22 cellular contexts compared by ENCODE assay signal in the genomic region with DNA sequence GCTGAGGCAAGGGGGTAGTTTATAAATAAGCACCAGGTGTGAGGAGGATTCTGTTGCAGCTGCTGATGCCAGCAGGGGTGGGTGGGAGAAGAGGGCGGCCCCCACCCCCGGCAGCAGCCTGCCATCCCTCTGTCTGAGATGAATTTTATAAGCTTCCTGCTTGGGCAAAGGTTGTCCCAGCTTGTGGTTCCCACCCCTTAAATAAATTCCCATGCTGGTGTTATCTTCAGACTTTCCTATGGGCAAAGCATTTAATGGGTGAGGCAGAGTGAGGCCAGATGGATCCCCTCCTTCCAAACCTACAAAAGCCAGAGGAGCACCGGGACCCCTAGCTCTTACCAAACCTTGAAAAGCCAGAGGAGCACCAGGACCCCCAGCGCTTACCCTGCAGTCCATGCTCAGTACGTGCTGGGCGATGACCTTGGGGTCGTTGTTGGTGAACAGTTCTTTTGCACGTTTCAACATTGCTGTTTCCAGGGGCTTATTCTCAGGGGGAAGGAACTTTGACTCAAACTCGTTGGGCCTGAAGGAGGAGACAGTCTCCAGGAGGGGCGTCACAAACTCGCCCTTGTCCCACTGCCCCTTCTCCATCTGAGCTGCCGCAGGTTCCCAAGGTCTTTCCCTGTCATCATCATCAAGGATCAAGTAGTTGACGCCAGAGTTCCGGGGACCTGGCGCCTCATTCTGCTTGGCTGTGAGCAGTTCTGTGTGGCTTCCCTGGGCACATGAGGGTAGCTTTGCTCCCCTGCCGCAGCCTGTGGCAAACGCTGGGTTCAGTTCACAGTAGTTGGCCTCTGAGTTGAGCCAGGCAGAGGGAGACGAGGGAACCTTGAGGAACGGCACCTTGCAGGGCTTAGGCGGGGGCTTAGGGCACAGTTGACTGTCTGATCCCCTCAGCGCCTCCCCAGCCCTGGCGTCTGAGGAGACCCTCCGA.
DNase-seq lines count a peak whose midpoint lies in the region; ATAC-seq and TF ChIP-seq lines count a peak whose summit lies in the region.
"Had no signal": no experiment of that assay in that cellular context is flagged by ENCODE, and none has a peak within 500 bp of the region (broad histone marks: within the 10 kb centered on the region; RNA-seq: fewer than 3 reads in every experiment).

No MANE protein-coding gene starts in this region.

- no peak overlapping the region for H3K4ac ChIP-seq in mesendoderm (ENCODE audit: low read depth, low read length)

- H4K5ac ChIP-seq in mesendoderm (ENCODE audit: low read length): no peak overlapping the region

- H3K9ac ChIP-seq in mammary epithelial cell (ENCODE audit: insufficient read depth, low read length) (no peak overlapping the region), mesendoderm (ENCODE audit: low read length) (no peak overlapping the region)

- intact Hi-C loops in heart left ventricle (cut with DNase I): no loop called here
- intact Hi-C loops in mammary epithelial cell (cut with micrococcal nuclease): no loop called here

- no peak overlapping the region for H3K4me3 Mint-ChIP-seq in osteocyte (ENCODE audit: unreplicated experiment)
- H3K4me3 Mint-ChIP-seq: activated CD8-positive, alpha-beta T cell treated with anti-CD3 and anti-CD28 coated beads for 36 hours; activated naive CD8-positive, alpha-beta T cell treated with anti-CD3 and anti-CD28 coated beads for 36 hours; activated T-cell treated with anti-CD3 and anti-CD28 coated beads, Interleukin-2, amount 50 U/mL, for 72 hours; CD14-positive monocyte; dendritic cell treated with granulocyte-macrophage colony-stimulating factor and Interleukin-4, amounts not matched to agents 40 ng/mL and 50 ng/mL, for 4 days; T-helper 17 cell had no signal

- DNase-seq in right atrium auricular region (ENCODE audit: low spot score) (peak; percentile 52), heart left ventricle (no peak), mammary epithelial cell (no peak), osteocyte (ENCODE audit: extremely low spot score, unreplicated experiment) (no peak), mesendoderm (no peak), MV-4-11 (lab: John Stamatoyannopoulos, UW) (no peak)
- no peak for DNase-seq in stimulated activated CD4-positive, alpha-beta T cell treated with anti-CD3 and anti-CD28 coated beads, Interleukin-15, amount 100 ng/mL, for 24 hours
- no peak for DNase-seq in activated CD4-positive, alpha-beta T cell treated with anti-CD3 and anti-CD28 coated beads for 48 hours
- DNase-seq: activated CD8-positive, alpha-beta T cell treated with anti-CD3 and anti-CD28 coated beads for 36 hours; activated naive CD8-positive, alpha-beta T cell treated with anti-CD3 and anti-CD28 coated beads for 36 hours; activated T-cell treated with anti-CD3 and anti-CD28 coated beads, Interleukin-2, amount 50 U/mL, for 72 hours; DMS53; foreskin melanocyte; NCI-H1694; NCI-H226; ovary; T-helper 17 cell; WERI-Rb-1 had no signal

- H2BK120ac ChIP-seq in mesendoderm (ENCODE audit: low read depth, low read length): no peak overlapping the region

- H3K56ac ChIP-seq in mesendoderm (ENCODE audit: low read length): no peak overlapping the region

- dilution Hi-C loops in mammary epithelial cell (cut with HindIII; ENCODE audit: low sequenced_read_pairs): loop anchor here (5.0 kb wide), 1 partner anchor 40 kb away; no protein-coding TSS in a partner anchor

- TSS peak; percentile 20 for BruUV-seq in mammary epithelial cell (replicated peaks; lab: Mats Ljungman, UMichigan)

- H3K79me2 ChIP-seq in mammary epithelial cell (ENCODE audit: insufficient read depth, low read length): peaks cover 90% of the 10 kb centered on the region
- no peaks in the 10 kb centered on the region for H3K79me2 ChIP-seq in mesendoderm (ENCODE audit: control insufficient read depth, insufficient read depth, low read length)

- no peak overlapping the region for H2BK15ac ChIP-seq in mesendoderm (replicated peaks; ENCODE audit: low read depth)

- no peak for TF ChIP-seq CTCF in right atrium auricular region (IDR thresholded peaks at IDR 0.05)
- no peak for TF ChIP-seq CTCF in heart left ventricle (IDR thresholded peaks at IDR 0.05)
- no peak for TF ChIP-seq CTCF in mammary epithelial cell (conservative IDR thresholded peaks at IDR 0.05 in 1 of 2, IDR thresholded peaks at IDR 0.05 in 1 of 2; ENCODE audit: extremely low read depth in 1 of 2, insufficient read depth in 1 of 2, low read depth in 1 of 2, low read length in 2 of 2)
- no peak for TF ChIP-seq CTCF in osteocyte (IDR thresholded peaks at IDR 0.05)

- H2BK5ac ChIP-seq in mesendoderm (ENCODE audit: low read length): no peak overlapping the region

- H3K23ac ChIP-seq in mesendoderm (ENCODE audit: low read length): no peak overlapping the region

- H3K27ac ChIP-seq in right atrium auricular region (no peak overlapping the region), heart left ventricle (no peak overlapping the region), mammary epithelial cell (ENCODE audit: insufficient read depth, low read depth, low read length) (no peak overlapping the region), mesendoderm (ENCODE audit: low read depth, low read length) (no peak overlapping the region)
- H3K27ac ChIP-seq: ovary, WERI-Rb-1 had no signal

- H2AK5ac ChIP-seq in mesendoderm (ENCODE audit: low read length): no peak overlapping the region

- H3K36me3 ChIP-seq in right atrium auricular region (peaks cover 30% of the 10 kb centered on the region), heart left ventricle (peaks cover 0 to 73% (median 43%) of the 10 kb centered on the region in 9 donors), mammary epithelial cell (ENCODE audit: insufficient read depth, low read length) (peaks cover 43% of the 10 kb centered on the region), mesendoderm (ENCODE audit: control insufficient read depth, insufficient read depth, low read length) (peaks cover 42% of the 10 kb centered on the region)
- H3K36me3 ChIP-seq: ovary, WERI-Rb-1 had no signal

- no peak overlapping the region for H3K4me3 ChIP-seq in right atrium auricular region
- no peak overlapping the region for H3K4me3 ChIP-seq in heart left ventricle
- H3K4me3 ChIP-seq in mammary epithelial cell (replicated peaks in 1 of 3; ENCODE audit: insufficient read depth in 1 of 3, low read depth in 2 of 3, low read length in 3 of 3): no peak overlapping the region
- no peak overlapping the region for H3K4me3 ChIP-seq in mesendoderm (ENCODE audit: low read length)
- H3K4me3 ChIP-seq: ovary, smooth muscle cell, suprapubic skin had no signal

- no peak for ATAC-seq in heart left ventricle
- ATAC-seq: activated CD8-positive, alpha-beta T cell treated with anti-CD3 and anti-CD28 coated beads for 36 hours; activated T-cell treated with anti-CD3 and anti-CD28 coated beads, Interleukin-2, amount 50 U/mL, for 72 hours; T-helper 17 cell had no signal

- TF ChIP-seq POLR2A in heart left ventricle (IDR thresholded peaks at IDR 0.05): no peak

- H3K36me3 Mint-ChIP-seq in osteocyte (ENCODE audit: unreplicated experiment): peaks cover 11% of the 10 kb centered on the region
- H3K36me3 Mint-ChIP-seq: activated naive CD8-positive, alpha-beta T cell treated with anti-CD3 and anti-CD28 coated beads for 36 hours; CD14-positive monocyte had no signal

- H3K4me1 ChIP-seq in right atrium auricular region (peaks cover 0 to 28% of the 10 kb centered on the region in 2 donors), heart left ventricle (peaks cover 0 to 57% (median 33%) of the 10 kb centered on the region in 12 donors), mammary epithelial cell (ENCODE audit: insufficient read depth, low read length) (peaks cover 77% of the 10 kb centered on the region), mesendoderm (ENCODE audit: control insufficient read depth, low read depth, low read length) (no peaks in the 10 kb centered on the region)

- H4K20me1 ChIP-seq in mammary epithelial cell (ENCODE audit: insufficient read depth, low read length): no peaks in the 10 kb centered on the region

- H3K27ac Mint-ChIP-seq in osteocyte (ENCODE audit: unreplicated experiment): peak overlapping the region; percentile 47
- H3K27ac Mint-ChIP-seq: activated CD8-positive, alpha-beta T cell treated with anti-CD3 and anti-CD28 coated beads for 36 hours; activated naive CD8-positive, alpha-beta T cell treated with anti-CD3 and anti-CD28 coated beads for 36 hours; activated T-cell treated with anti-CD3 and anti-CD28 coated beads, Interleukin-2, amount 50 U/mL, for 72 hours; CD14-positive monocyte; dendritic cell treated with granulocyte-macrophage colony-stimulating factor and Interleukin-4, amounts not matched to agents 40 ng/mL and 50 ng/mL, for 4 days; T-helper 17 cell had no signal

- peaks cover 11% of the 10 kb centered on the region for H3K79me1 ChIP-seq in mesendoderm (ENCODE audit: low read length)

- CTCF ChIA-PET in mammary epithelial cell (lab: Charles Lee; ENCODE audit: low non-redundant PET): no interaction called here

- in situ Hi-C loops in mammary epithelial cell (cut with MboI; ENCODE audit: low sequenced_read_pairs in 2 of 2): no loop called here

- H3K4me2 ChIP-seq in mammary epithelial cell (ENCODE audit: insufficient read depth, low read depth, low read length) (no peak overlapping the region), mesendoderm (ENCODE audit: low read length) (no peak overlapping the region)
- H3K4me2 ChIP-seq: smooth muscle cell had no signal

- H3K4me1 Mint-ChIP-seq in osteocyte (ENCODE audit: unreplicated experiment): peaks cover 57% of the 10 kb centered on the region
- H3K4me1 Mint-ChIP-seq: activated naive CD8-positive, alpha-beta T cell treated with anti-CD3 and anti-CD28 coated beads for 36 hours; CD14-positive monocyte; T-helper 17 cell had no signal

- no peak overlapping the region for H3K18ac ChIP-seq in mesendoderm (ENCODE audit: low read length)

- no peak overlapping the region for H4K8ac ChIP-seq in mesendoderm (ENCODE audit: low read depth, low read length)

- H3K27me3 ChIP-seq in right atrium auricular region: no peaks in the 10 kb centered on the region
- H3K27me3 ChIP-seq in heart left ventricle: no peaks in the 10 kb centered on the region
- no peaks in the 10 kb centered on the region for H3K27me3 ChIP-seq in mammary epithelial cell (ENCODE audit: insufficient read depth, low read length)
- H3K27me3 ChIP-seq in mesendoderm (ENCODE audit: insufficient read depth, low read length, poor library complexity): no peaks in the 10 kb centered on the region
- H3K27me3 ChIP-seq: ovary, suprapubic skin had no signal

- no peaks in the 10 kb centered on the region for H3K27me3 Mint-ChIP-seq in osteocyte (ENCODE audit: unreplicated experiment)
- H3K27me3 Mint-ChIP-seq: activated CD8-positive, alpha-beta T cell treated with anti-CD3 and anti-CD28 coated beads for 36 hours; activated naive CD8-positive, alpha-beta T cell treated with anti-CD3 and anti-CD28 coated beads for 36 hours; dendritic cell treated with granulocyte-macrophage colony-stimulating factor and Interleukin-4, amounts not matched to agents 40 ng/mL and 50 ng/mL, for 4 days; T-helper 17 cell had no signal

- H3K9me3 Mint-ChIP-seq in osteocyte (ENCODE audit: unreplicated experiment): no peaks in the 10 kb centered on the region
- H3K9me3 Mint-ChIP-seq: activated CD8-positive, alpha-beta T cell treated with anti-CD3 and anti-CD28 coated beads for 36 hours; activated naive CD8-positive, alpha-beta T cell treated with anti-CD3 and anti-CD28 coated beads for 36 hours; activated T-cell treated with anti-CD3 and anti-CD28 coated beads, Interleukin-2, amount 50 U/mL, for 72 hours; dendritic cell treated with granulocyte-macrophage colony-stimulating factor and Interleukin-4, amounts not matched to agents 40 ng/mL and 50 ng/mL, for 4 days had no signal

- H3K9me3 ChIP-seq in right atrium auricular region: no peaks in the 10 kb centered on the region
- no peaks in the 10 kb centered on the region for H3K9me3 ChIP-seq in heart left ventricle
- no peaks in the 10 kb centered on the region for H3K9me3 ChIP-seq in mammary epithelial cell (replicated peaks; ENCODE audit: insufficient read depth, low read length)
- H3K9me3 ChIP-seq: ovary, suprapubic skin had no signal

- no peak overlapping the region for H2AFZ ChIP-seq in mammary epithelial cell (ENCODE audit: low read depth, low read length)

- 87 to 95% (median 94%) methylated on average over 22 to 23 of the region's 23 CpGs for WGBS in heart left ventricle, 4 donors
- 91% methylated on average over 16 of the region's 23 CpGs for WGBS in mammary epithelial cell (ENCODE audit: low coverage, missing lambda C conversion rate)
- no CpG with 5 or more reads among the region's 23 CpGs for WGBS in mesendoderm (ENCODE audit: extremely low coverage, insufficient coverage, low lambda C conversion rate)
